12 cellular contexts compared by ENCODE assay signal in genomic region chr14:104512061-104512460, GRCh38.
A peak's percentile ranks its signal among the peaks of the same experiment; 100 is the strongest.
DNase-seq lines count a peak whose midpoint lies in the region; ATAC-seq and TF ChIP-seq lines count a peak whose summit lies in the region.
"Had no signal": no experiment of that assay in that cellular context is flagged by ENCODE, and none has a peak within 500 bp of the region (broad histone marks: within the 10 kb centered on the region; RNA-seq: fewer than 3 reads in every experiment).

No MANE protein-coding gene starts in this region.

- no peaks in the 10 kb centered on the region for H3K9me3 ChIP-seq in osteoblast (ENCODE audit: low read depth, low read length)

- no peaks in the 10 kb centered on the region for H3K4me1 ChIP-seq in osteoblast (ENCODE audit: insufficient read depth, low read length)

- TF ChIP-seq CTCF in osteoblast (IDR thresholded peaks at IDR 0.05; ENCODE audit: extremely low read depth, low read depth, low read length): no peak

- ATAC-seq in left ventricle myocardium superior: no peak
- no peak for ATAC-seq in activated T-cell treated with anti-CD3 and anti-CD28 coated beads, Interleukin-2, amount 50 U/mL, for 4 hours

- H3K4me2 ChIP-seq in osteoblast (ENCODE audit: insufficient read depth, low read length): no peak overlapping the region

- no peaks in the 10 kb centered on the region for H3K36me3 Mint-ChIP-seq in activated T-cell treated with anti-CD3 and anti-CD28 coated beads, Interleukin-2, amount 50 U/mL, for 4 hours (ENCODE audit: insufficient read depth)
- H3K36me3 Mint-ChIP-seq: CD4-positive, CD25-positive, alpha-beta regulatory T cell had no signal

- H3K9me3 Mint-ChIP-seq in activated T-cell treated with anti-CD3 and anti-CD28 coated beads, Interleukin-2, amount 50 U/mL, for 4 hours: peaks cover 6% of the 10 kb centered on the region

- DNase-seq in cardiac septum (ENCODE audit: low spot score): peak; percentile 71
- no peak for DNase-seq in left ventricle myocardium superior
- DNase-seq in ecto neural progenitor cell (ENCODE audit: low spot score): peak; percentile 39
- peak; percentile 65 for DNase-seq in osteoblast (ENCODE audit: insufficient read length, low spot score, missing footprints)
- no peak for DNase-seq in DMS79 (lab: John Stamatoyannopoulos, UW)
- DNase-seq in activated T-cell treated with anti-CD3 and anti-CD28 coated beads, Interleukin-2, amount 50 U/mL, for 4 hours: no peak
- no peak for DNase-seq in AG08396 (ENCODE audit: low spot score)
- DNase-seq: ACHN; CD4-positive, CD25-positive, alpha-beta regulatory T cell; DMS53 had no signal

- H3K27ac ChIP-seq in osteoblast (ENCODE audit: low read depth, low read length): no peak overlapping the region

- no peaks in the 10 kb centered on the region for H3K27me3 ChIP-seq in osteoblast (ENCODE audit: insufficient read depth, low read length)

- H3K79me2 ChIP-seq in osteoblast (ENCODE audit: insufficient read depth, low read length): no peaks in the 10 kb centered on the region

- no peaks in the 10 kb centered on the region for H4K20me1 ChIP-seq in osteoblast (ENCODE audit: insufficient read depth, low read length)

- H3K4me3 Mint-ChIP-seq in activated T-cell treated with anti-CD3 and anti-CD28 coated beads, Interleukin-2, amount 50 U/mL, for 4 hours: no peak overlapping the region
- H3K4me3 Mint-ChIP-seq: B cell; CD4-positive, CD25-positive, alpha-beta regulatory T cell; H9 had no signal

- intact Hi-C loops in cardiac septum (cut with DNase I): no loop called here
- intact Hi-C loops in left ventricle myocardium superior (cut with micrococcal nuclease): no loop called here

- no peak overlapping the region for H2AFZ ChIP-seq in osteoblast (ENCODE audit: low read length)

- peaks cover 8% of the 10 kb centered on the region for H3K27me3 Mint-ChIP-seq in activated T-cell treated with anti-CD3 and anti-CD28 coated beads, Interleukin-2, amount 50 U/mL, for 4 hours (ENCODE audit: low read depth)

- no peak overlapping the region for H3K4me3 ChIP-seq in osteoblast (ENCODE audit: insufficient read depth, low read length)

- no peaks in the 10 kb centered on the region for H3K4me1 Mint-ChIP-seq in activated T-cell treated with anti-CD3 and anti-CD28 coated beads, Interleukin-2, amount 50 U/mL, for 4 hours (ENCODE audit: low read depth)
- H3K4me1 Mint-ChIP-seq: B cell; CD4-positive, CD25-positive, alpha-beta regulatory T cell; H9 had no signal

- no peaks in the 10 kb centered on the region for H3K36me3 ChIP-seq in osteoblast (ENCODE audit: insufficient read depth, low read length)

Comparison
In these comparisons a context has a peak if more than half of its experiments do, and no peak if none do; other contexts are left out.
1. DNase-seq: peak in cardiac septum (single experiment), ecto neural progenitor cell (single experiment) and osteoblast (single experiment); none in left ventricle myocardium superior (single experiment), DMS79 (single experiment), activated T-cell treated with anti-CD3 and anti-CD28 coated beads, Interleukin-2, amount 50 U/mL, for 4 hours (single experiment) and AG08396 (single experiment).